Comparison of ENCODE assay signal across 18 cellular contexts in the genomic region with DNA sequence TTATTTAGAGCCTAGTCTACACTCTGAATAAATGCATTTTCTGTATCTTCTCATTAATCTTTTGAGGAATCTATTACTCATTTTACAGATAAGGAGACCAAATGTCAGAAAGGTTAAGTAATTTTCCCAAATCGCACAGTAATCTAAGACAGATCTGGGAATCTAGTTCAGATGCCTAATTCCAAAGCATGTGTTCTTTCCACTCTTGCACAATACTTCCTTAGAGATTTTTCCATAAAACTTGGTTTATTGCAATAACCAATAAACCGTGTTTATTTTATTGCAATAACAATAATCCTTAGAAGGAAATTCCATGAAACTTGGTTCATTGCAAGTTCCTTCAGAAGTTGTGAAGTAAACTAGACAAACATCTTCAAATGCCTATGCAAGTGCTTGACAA. TPM values are rescaled to one million over a fixed set of nuclear protein-coding genes. Genes with fewer than 3 reads are reported as not detected.
DNase-seq lines count a peak whose midpoint lies in the region; ATAC-seq, FAIRE-seq and TF ChIP-seq lines count a peak whose summit lies in the region.
"Had no signal": no experiment of that assay in that cellular context is flagged by ENCODE, and none has a peak within 500 bp of the region (broad histone marks: within the 10 kb centered on the region; RNA-seq: fewer than 3 reads in every experiment).

No MANE protein-coding gene starts in this region.

- no peak for TF ChIP-seq POLR2A in K562 (conservative IDR thresholded peaks at IDR 0.05)
- no peak for TF ChIP-seq POLR2A in erythroblast (IDR thresholded peaks at IDR 0.05; ENCODE audit: low read length)

- H3K27ac ChIP-seq in K562 (ENCODE audit: extremely low read depth, low read depth, low read length), result no peak overlapping the region
- H3K27ac ChIP-seq: 22Rv1, Peyer's patch, SJSA1 had no signal

- POLR2A ChIA-PET in K562 (lab: Yijun Ruan, JAX), result interaction anchor here (0.6 kb wide), 1 partner anchor 85 kb away, joined by 3 read pairs; no protein-coding TSS in a partner anchor

- no peaks in the 10 kb centered on the region for H3K4me1 ChIP-seq in K562 (replicated peaks in 1 of 2; ENCODE audit: control insufficient read depth in 2 of 2, insufficient read depth in 2 of 2, low read length in 2 of 2)
- H3K4me1 ChIP-seq: HAP-1, Peyer's patch had no signal

- no peak overlapping the region for H3K4me2 ChIP-seq in K562 (ENCODE audit: insufficient read depth, low read length)

- no peak for TF ChIP-seq EP300 in K562 (IDR thresholded peaks at IDR 0.05; ENCODE audit: low read length)

- WGBS in K562 (ENCODE audit: insufficient coverage, low coverage, missing lambda C conversion rate), result 0% methylated on average over 2 of the region's 2 CpGs

- H3K36me3 Mint-ChIP-seq in HFFc6 (ENCODE audit: low read depth), result no peaks in the 10 kb centered on the region; the same call in 1 of the 2 replicates

- no peak overlapping the region for H2AFZ ChIP-seq in K562 (ENCODE audit: low read depth, low read length)

- no peaks in the 10 kb centered on the region for H3K9me3 Mint-ChIP-seq in HFFc6

- H4K20me1 ChIP-seq in K562 (replicated peaks; ENCODE audit: control insufficient read depth, insufficient read depth, low read length), result no peaks in the 10 kb centered on the region

- intact Hi-C loops in K562 (cut with micrococcal nuclease), result no loop called here

- no peaks in the 10 kb centered on the region for H3K9me1 ChIP-seq in K562 (ENCODE audit: control insufficient read depth, insufficient read depth, low read length)

- no peak for ATAC-seq in K562

- TF ChIP-seq CTCF in AG09309 (IDR thresholded peaks at IDR 0.05; ENCODE audit: control insufficient read depth, insufficient read depth, low read depth, low read length, missing control alignments) (no peak), HFFc6 (IDR thresholded peaks at IDR 0.05) (no peak), K562 (IDR thresholded peaks at IDR 0.05 in 2 of 3, conservative IDR thresholded peaks at IDR 0.05 in 1 of 3; ENCODE audit: insufficient read depth in 2 of 3, low read depth in 1 of 3, low read length in 3 of 3) (no peak), foreskin fibroblast (IDR thresholded peaks at IDR 0.05; ENCODE audit: low read depth, low read length) (no peak)

- H3K27ac Mint-ChIP-seq in HFFc6, result no peak overlapping the region

- TF ChIP-seq RAD21 in K562 (CRISPR knock-in tag; conservative IDR thresholded peaks at IDR 0.05 in 1 of 2, IDR thresholded peaks at IDR 0.05 in 1 of 2), result no peak

- H3K4me1 Mint-ChIP-seq in HFFc6 (ENCODE audit: low read depth), result peaks cover 53% of the 10 kb centered on the region

- no TSS peak for BruUV-seq in K562 (replicated peaks; lab: Mats Ljungman, UMichigan)

- H3K4me3 Mint-ChIP-seq in HFFc6, result no peak overlapping the region

- no peaks in the 10 kb centered on the region for H3K79me2 ChIP-seq in K562 (ENCODE audit: control insufficient read depth, insufficient read depth, low read length)

- in situ Hi-C loops in K562 (cut with MboI), result no loop called here

- H3K27me3 Mint-ChIP-seq in HFFc6 (ENCODE audit: insufficient read depth), result no peaks in the 10 kb centered on the region

- no peaks in the 10 kb centered on the region for H3K9me3 ChIP-seq in K562 (replicated peaks; ENCODE audit: control insufficient read depth, insufficient read depth, low read depth, low read length)
- H3K9me3 ChIP-seq: HAP-1, Peyer's patch, SJSA1 had no signal

- CTCF ChIA-PET in K562 (lab: Yijun Ruan, JAX; ENCODE audit: low intra/inter-chr PET ratio), result no interaction called here

- DNase-seq in AG09309 (ENCODE audit: low read depth), result peak; percentile 67
- DNase-seq in HFFc6, result peak; percentile 6
- DNase-seq in K562 (ENCODE audit: extremely low read depth in 1 of 4, low spot score in 3 of 4), result no peak
- peak; percentile 26 to 55 for DNase-seq in foreskin fibroblast
- no peak for DNase-seq in stimulated activated CD4-positive, alpha-beta T cell treated with anti-CD3 and anti-CD28 coated beads, Interleukin-2, amount 100 ng/mL, for 48 hours
- no peak for DNase-seq in GM19239 (ENCODE audit: insufficient read length, low spot score)
- DNase-seq in erythroblast (lab: John Stamatoyannopoulos, UW), result no peak
- no peak for DNase-seq in stimulated activated CD4-positive, alpha-beta T cell treated with anti-CD3 and anti-CD28 coated beads, Interleukin-1b, Interleukin-23, amount 100 ng/mL, for 48 hours
- DNase-seq: C1 segment of cervical spinal cord, DMS79 treated with DMSO at 0.1 percent for 48 hours, NCI-H1105 treated with DMSO at 0.1 percent for 48 hours, NCI-H1694, NCI-H2081 treated with DMSO at 0.1 percent for 48 hours, Peyer's patch had no signal

- no peak overlapping the region for H3K4me3 ChIP-seq in AG09309 (ENCODE audit: control insufficient read depth, low read depth, low read length)
- H3K4me3 ChIP-seq in K562, result no peak overlapping the region
- no peak overlapping the region for H3K4me3 ChIP-seq in foreskin fibroblast (ENCODE audit: low read depth in 1 of 2, low read length in 2 of 2)
- H3K4me3 ChIP-seq: HAP-1, Peyer's patch, SJSA1 had no signal

- H3K9ac ChIP-seq in K562 (ENCODE audit: insufficient read depth in 1 of 2, low read depth in 2 of 2, low read length in 2 of 2), result no peak overlapping the region

- H3K27me3 ChIP-seq in K562 (ENCODE audit: control insufficient read depth in 2 of 2, insufficient read depth in 2 of 2, low read length in 2 of 2), result no peaks in the 10 kb centered on the region
- H3K27me3 ChIP-seq: Peyer's patch, SJSA1 had no signal

- no peak for FAIRE-seq in K562 (lab: Jason Lieb, UNC)
- FAIRE-seq in GM19239 (lab: Jason Lieb, UNC), result no peak
- FAIRE-seq: G401.6 had no signal

- H3K36me3 ChIP-seq in K562 (ENCODE audit: control insufficient read depth, insufficient read depth, low read length), result no peaks in the 10 kb centered on the region
- H3K36me3 ChIP-seq: HAP-1, Peyer's patch, SJSA1 had no signal

TF ChIP-seq in K562, 482 proteins besides CTCF, POLR2A, EP300 and RAD21:
- TF ChIP-seq THRAP3 (IDR thresholded peaks at IDR 0.05; ENCODE audit: borderline replicate concordance) (no peak), CEBPB (tag; IDR thresholded peaks at IDR 0.05) (peak; percentile 38; the same call in 1 of the 2 replicates)

RNA-seq across cellular contexts. Expression of gene COL8A1, which starts 17.4 kb away (rescaled TPM):
- 10 to 100 TPM; 27.3 to 88.7 (median 30.1) TPM for total RNA-seq in HFFc6 (2021; fragmentation: NEBNext Ultra II Directional; extraction: Animal tissue kit (Norgen Biotek cat#: 25700))
- not detected in 2 replicates for total RNA-seq in K562 (2011; cell fraction: chromatin; rRNA removed; ENCODE audit: low replicate concordance)
- not detected in 2 replicates for total RNA-seq in K562 (2011; cell fraction: nucleolus; rRNA removed)
- total RNA-seq in K562 (2011; cell fraction: nucleoplasm; rRNA removed), result not detected in 2 replicates
- total RNA-seq in K562 (2014; rRNA removed) (not detected in 2 replicates), K562 (2014; rRNA removed; fragmentation: Illumina TruSeq; extraction: Trizol) (not detected in 2 replicates), K562 (2015; rRNA removed; fragmentation: Illumina TruSeq; extraction: Trizol) (not detected in 2 replicates), K562 (2021) (0.07 and 0.16 TPM in 2 replicates)
- polyA plus RNA-seq in K562 (2011; rRNA removed) (not detected in 2 replicates), K562 (2014; fragmentation: Illumina TruSeq; extraction: Trizol) (not detected in 2 replicates), K562 (2014; fragmentation: Nextera tagmentation; extraction: Ambion mirVana) (not detected), K562 (2014; rRNA removed) (not detected in 2 replicates)
- 0.03 TPM in 1 of 2 replicates, not detected in the other for polyA plus RNA-seq in K562 (2011; cell fraction: cytosol; rRNA removed)
- not detected in 2 replicates for polyA plus RNA-seq in K562 (2011; cell fraction: nucleus; rRNA removed)
- 0.03 TPM in 1 of 2 replicates, not detected in the other for polyA plus RNA-seq in K562 (2012)
- polyA minus RNA-seq in K562 (2011; rRNA and poly(A)+ RNA removed), result not detected in 2 replicates
- not detected in 2 replicates for polyA minus RNA-seq in K562 (2011; cell fraction: cytosol; rRNA and poly(A)+ RNA removed)
- not detected in 2 replicates for polyA minus RNA-seq in K562 (2011; cell fraction: nucleus; rRNA and poly(A)+ RNA removed)

Comparison
In these comparisons a context has a peak if more than half of its experiments do, and no peak if none do; other contexts are left out.
1. DNase-seq: peak in AG09309 (single experiment), HFFc6 (single experiment) and foreskin fibroblast (2 of 2); none in K562 (0 of 4), stimulated activated CD4-positive, alpha-beta T cell treated with anti-CD3 and anti-CD28 coated beads, Interleukin-2, amount 100 ng/mL, for 48 hours (0 of 2), GM19239 (single experiment), erythroblast (0 of 2) and stimulated activated CD4-positive, alpha-beta T cell treated with anti-CD3 and anti-CD28 coated beads, Interleukin-1b, Interleukin-23, amount 100 ng/mL, for 48 hours (single experiment).
2. RNA of gene COL8A1, which starts 17.4 kb away (total RNA-seq): 27.3 to 88.7 TPM in HFFc6; 0.07 to 0.16 TPM in K562; every median in the first group is over 10 times any median in the second.